In genomic region chr1:48679107-48679506, GRCh38 we compare ENCODE assay signal across 18 cellular contexts.
"Had no signal": no experiment of that assay in that cellular context is flagged by ENCODE, and none has a peak within 500 bp of the region (broad histone marks: within the 10 kb centered on the region; RNA-seq: fewer than 3 reads in every experiment).

No MANE protein-coding gene starts in this region.

- H3K36me3 Mint-ChIP-seq: activated naive CD4-positive, alpha-beta T cell treated with anti-CD3 and anti-CD28 coated beads, Interleukin-2, amount 10 ng/mL, durations not matched to agents 7 days and 5 days; activated naive CD8-positive, alpha-beta T cell treated with anti-CD3 and anti-CD28 coated beads for 36 hours had no signal

- H3K27ac Mint-ChIP-seq: activated CD8-positive, alpha-beta T cell treated with anti-CD3 and anti-CD28 coated beads for 36 hours; activated naive CD4-positive, alpha-beta T cell treated with anti-CD3 and anti-CD28 coated beads, Interleukin-2, amount 10 ng/mL, durations not matched to agents 7 days and 5 days; activated naive CD8-positive, alpha-beta T cell treated with anti-CD3 and anti-CD28 coated beads for 36 hours; activated T-cell treated with anti-CD3 and anti-CD28 coated beads, Interleukin-2, amount 50 U/mL, for 72 hours; activated T-helper 2 cell treated with anti-CD3 and anti-CD28 coated beads, Interferon-gamma antibody, Interleukin-2, Interleukin-4, amounts not matched to agents 10 μg/mL and 5 μg/mL and 100 μg/mL, durations not matched to agents 14 hours and 24 hours and 36 hours; T-helper 1 cell treated with Interleukin-12 subunit alpha and Interleukin-12 subunit beta and Interleukin-4 antibody, amounts not matched to agents 30 μg/mL and 1 μg/mL, for 36 hours had no signal

- H3K4me1 Mint-ChIP-seq: activated naive CD4-positive, alpha-beta T cell treated with anti-CD3 and anti-CD28 coated beads, Interleukin-2, amount 10 ng/mL, durations not matched to agents 7 days and 5 days had no signal

- DNase-seq: activated CD4-positive, alpha-beta T cell treated with anti-CD3 and anti-CD28 coated beads for 4 hours; activated CD8-positive, alpha-beta memory T cell treated with anti-CD3 and anti-CD28 coated beads, Interleukin-2, amount 50 U/mL, for 4 hours; activated CD8-positive, alpha-beta T cell treated with anti-CD3 and anti-CD28 coated beads for 36 hours; activated gamma-delta T cell treated with Interleukin-2 at 50 U/mL for 16 hours; activated naive CD4-positive, alpha-beta T cell treated with anti-CD3 and anti-CD28 coated beads, Interleukin-2, amount 10 ng/mL, durations not matched to agents 7 days and 5 days; activated naive CD8-positive, alpha-beta T cell treated with anti-CD3 and anti-CD28 coated beads for 36 hours; activated T-cell treated with anti-CD3 and anti-CD28 coated beads, Interleukin-2, amount 50 U/mL, for 72 hours; Karpas-422; NCI-H1105 treated with DMSO at 0.1 percent for 48 hours; NCI-H1436 treated with DMSO at 0.1 percent for 48 hours; NCI-H187; NCI-H446; NCI-H524; PC-3; SHP77 treated with DMSO at 0.1 percent for 48 hours had no signal

- H3K9me3 Mint-ChIP-seq: activated CD8-positive, alpha-beta T cell treated with anti-CD3 and anti-CD28 coated beads for 36 hours; activated naive CD4-positive, alpha-beta T cell treated with anti-CD3 and anti-CD28 coated beads, Interleukin-2, amount 10 ng/mL, durations not matched to agents 7 days and 5 days; activated naive CD8-positive, alpha-beta T cell treated with anti-CD3 and anti-CD28 coated beads for 36 hours; activated T-cell treated with anti-CD3 and anti-CD28 coated beads, Interleukin-2, amount 50 U/mL, for 72 hours; activated T-helper 2 cell treated with anti-CD3 and anti-CD28 coated beads, Interferon-gamma antibody, Interleukin-2, Interleukin-4, amounts not matched to agents 10 μg/mL and 5 μg/mL and 100 μg/mL, durations not matched to agents 14 hours and 24 hours and 36 hours; T-helper 1 cell treated with Interleukin-12 subunit alpha and Interleukin-12 subunit beta and Interleukin-4 antibody, amounts not matched to agents 30 μg/mL and 1 μg/mL, for 36 hours had no signal

- ATAC-seq: activated CD4-positive, CD25-positive, alpha-beta regulatory T cell treated with anti-CD3 and anti-CD28 coated beads, Interleukin-2, amount 50 U/mL, for 24 hours; activated CD8-positive, alpha-beta T cell treated with anti-CD3 and anti-CD28 coated beads for 36 hours; activated T-cell treated with anti-CD3 and anti-CD28 coated beads, Interleukin-2, amount 50 U/mL, for 72 hours; PC-3 had no signal

- H3K4me3 Mint-ChIP-seq: activated CD8-positive, alpha-beta T cell treated with anti-CD3 and anti-CD28 coated beads for 36 hours; activated naive CD4-positive, alpha-beta T cell treated with anti-CD3 and anti-CD28 coated beads, Interleukin-2, amount 10 ng/mL, durations not matched to agents 7 days and 5 days; activated naive CD8-positive, alpha-beta T cell treated with anti-CD3 and anti-CD28 coated beads for 36 hours; activated T-cell treated with anti-CD3 and anti-CD28 coated beads, Interleukin-2, amount 50 U/mL, for 72 hours; T-helper 1 cell treated with Interleukin-12 subunit alpha and Interleukin-12 subunit beta and Interleukin-4 antibody, amounts not matched to agents 30 μg/mL and 1 μg/mL, for 36 hours had no signal
